Comparison of ENCODE assay signal across 10 cellular contexts in genomic region chr10:79159141-79159619, GRCh38.
DNase-seq lines count a peak whose midpoint lies in the region; ATAC-seq and TF ChIP-seq lines count a peak whose summit lies in the region.
"Had no signal": no experiment of that assay in that cellular context is flagged by ENCODE, and none has a peak within 500 bp of the region (broad histone marks: within the 10 kb centered on the region; RNA-seq: fewer than 3 reads in every experiment).

No MANE protein-coding gene starts in this region.

- no peak overlapping the region for H3K27ac ChIP-seq in HEK293 (ENCODE audit: extremely low read depth, low read depth, low read length)
- peak overlapping the region; percentile 44 to 91 (median 86) for H3K27ac ChIP-seq in stomach
- H3K27ac ChIP-seq: KMS-11 had no signal

- TF ChIP-seq POLR2A in stomach (IDR thresholded peaks at IDR 0.05) = no peak

- H3K36me3 ChIP-seq in HEK293 (ENCODE audit: control insufficient read depth in 2 of 2, insufficient read depth in 1 of 2, low read length in 2 of 2) = peaks cover 0 to 7% of the 10 kb centered on the region in 2 experiments; a peak in 1 of 3 replicates
- H3K36me3 ChIP-seq in stomach = peaks cover 8 to 29% (median 18%) of the 10 kb centered on the region in 4 donors

- no peak for ATAC-seq in GM21526 (IDR thresholded peaks at IDR 0.05; ENCODE audit: low FRiP score, unreplicated experiment)
- ATAC-seq in HG03135 (IDR thresholded peaks at IDR 0.05; ENCODE audit: unreplicated experiment) = no peak

- intact Hi-C loops in stomach (cut with DNase I; ENCODE audit: low total_unique reads) = no loop called here

- H3K9me3 ChIP-seq in HEK293 (ENCODE audit: control insufficient read depth, insufficient read depth, low read depth, low read length) = no peaks in the 10 kb centered on the region
- no peaks in the 10 kb centered on the region for H3K9me3 ChIP-seq in stomach

- WGBS in stomach, 5 donors = 52 to 71% (median 63%) methylated on average over 16 to 17 of the region's 17 CpGs

- POLR2A ChIA-PET in HEK293 (lab: Yijun Ruan, JAX) = no interaction called here

- CTCF ChIA-PET in HEK293 (lab: Yijun Ruan, JAX) = interaction anchor here (0.5 to 2.7 kb wide), 4 partner anchors 15 to 1906 kb away, joined by 3 to 15 read pairs (median 4); no protein-coding TSS in a partner anchor

- DNase-seq in cardiac fibroblast (ENCODE audit: low read depth in 2 of 2) (peak; percentile 77 to 89), kidney tubule cell (ENCODE audit: low spot score) (peak; percentile 87), stomach (no peak), SHP77 (lab: John Stamatoyannopoulos, UW) (no peak), NCI-H2196 (lab: John Stamatoyannopoulos, UW; ENCODE audit: unreplicated experiment) (no peak)
- DNase-seq: GDM1 had no signal

- TF ChIP-seq CTCF in HEK293 (tag by site-specific recombination; IDR thresholded peaks at IDR 0.05) (no peak), cardiac fibroblast (IDR thresholded peaks at IDR 0.05; ENCODE audit: low read depth, low read length) (no peak), stomach (IDR thresholded peaks at IDR 0.05) (no peak)

- no peak for TF ChIP-seq EP300 in stomach (IDR thresholded peaks at IDR 0.05)

- no peaks in the 10 kb centered on the region for H3K27me3 ChIP-seq in stomach

- peaks cover 3% of the 10 kb centered on the region for H3K4me1 ChIP-seq in HEK293 (ENCODE audit: control insufficient read depth, insufficient read depth, low read length)
- H3K4me1 ChIP-seq in stomach = peaks cover 68 to 100% (median 88%) of the 10 kb centered on the region in 4 donors

- H3K4me3 ChIP-seq in HEK293 (ENCODE audit: low read depth, low read length) (no peak overlapping the region), cardiac fibroblast (replicated peaks in 1 of 2; ENCODE audit: low read depth in 2 of 2, low read length in 2 of 2) (no peak overlapping the region), stomach (no peak overlapping the region)

TF ChIP-seq in HEK293, 187 proteins besides CTCF, POLR2A, EP300 and RAD21:
- TF ChIP-seq ZNF394 (tag by site-specific recombination; IDR thresholded peaks at IDR 0.05; ENCODE audit: borderline replicate concordance) (no peak), ZBTB21 (tag by site-specific recombination; IDR thresholded peaks at IDR 0.05) (no peak), ZNF184 (tag by site-specific recombination; IDR thresholded peaks at IDR 0.05) (no peak), MEIS1 (CRISPR knock-in tag; IDR thresholded peaks at IDR 0.05; ENCODE audit: borderline replicate concordance) (no peak), ZNF521 (tag by site-specific recombination; IDR thresholded peaks at IDR 0.05) (no peak), ZNF404 (tag by site-specific recombination; IDR thresholded peaks at IDR 0.05) (no peak), ZNF19 (tag by site-specific recombination; IDR thresholded peaks at IDR 0.05; ENCODE audit: low read depth) (no peak), ZNF639 (tag by site-specific recombination; IDR thresholded peaks at IDR 0.05) (no peak), ZNF174 (tag by site-specific recombination; IDR thresholded peaks at IDR 0.05) (no peak), ZNF610 (tag by site-specific recombination; IDR thresholded peaks at IDR 0.05; ENCODE audit: borderline replicate concordance) (no peak), GLIS1 (tag by site-specific recombination; IDR thresholded peaks at IDR 0.05) (peak; percentile 52), PRDM10 (tag by site-specific recombination; IDR thresholded peaks at IDR 0.05) (no peak), GLIS2 (tag by site-specific recombination; IDR thresholded peaks at IDR 0.05) (0 out of 2 replicates have a peak, but pooled peaks have one; percentile 13), REPIN1 (tag by site-specific recombination; IDR thresholded peaks at IDR 0.05; ENCODE audit: low read depth) (no peak), ZIC2 (tag by site-specific recombination; IDR thresholded peaks at IDR 0.05) (peak; percentile 14; the same call in 1 of the 2 replicates)

Comparison
In these comparisons a context has a peak if more than half of its experiments do, and no peak if none do; other contexts are left out.
1. DNase-seq: peak in cardiac fibroblast (2 of 2) and kidney tubule cell (single experiment); none in stomach (single experiment), SHP77 (0 of 2) and NCI-H2196 (single experiment).